In genomic region chr10:75357500-75357899, GRCh38 we compare ENCODE assay signal across 15 cellular contexts. TPM values are rescaled to one million over a fixed set of nuclear protein-coding genes. Genes with fewer than 3 reads are reported as not detected.
A peak's percentile ranks its signal among the peaks of the same experiment; 100 is the strongest.
DNase-seq lines count a peak whose midpoint lies in the region; FAIRE-seq and TF ChIP-seq lines count a peak whose summit lies in the region.
"Had no signal": no experiment of that assay in that cellular context is flagged by ENCODE, and none has a peak within 500 bp of the region (broad histone marks: within the 10 kb centered on the region; RNA-seq: fewer than 3 reads in every experiment).

No MANE protein-coding gene starts in this region.

- CTCF ChIA-PET in RWPE1 (lab: Yijun Ruan, JAX): interaction anchor here (0.7 to 1.0 kb wide), 3 partner anchors 63 to 679 kb away, joined by 3 to 5 read pairs (median 5); no protein-coding TSS in a partner anchor

- H3K27ac ChIP-seq in RWPE1 (peak overlapping the region; percentile 96), keratinocyte (ENCODE audit: control insufficient read depth, insufficient read depth, low read length) (no peak overlapping the region), small intestine (ENCODE audit: low read depth in 1 of 2, low read length in 1 of 2) (peak overlapping the region; percentile 17 to 85)
- H3K27ac ChIP-seq: C4-2B had no signal

- TF ChIP-seq CTCF in RWPE1 (conservative IDR thresholded peaks at IDR 0.05; ENCODE audit: low read depth): no peak
- no peak for TF ChIP-seq CTCF in keratinocyte (optimal IDR thresholded peaks at IDR 0.05 in 1 of 3, IDR thresholded peaks at IDR 0.05 in 1 of 3, conservative IDR thresholded peaks at IDR 0.05 in 1 of 3; ENCODE audit: extremely low read depth in 1 of 3, insufficient read depth in 2 of 3, low read length in 3 of 3)

- dilution Hi-C loops in keratinocyte (cut with MboI; ENCODE audit: extremely low pct_ligation_motif_present, low sequenced_read_pairs): no loop called here

- FAIRE-seq in keratinocyte (lab: Jason Lieb, UNC) (peak; percentile 34), small intestine (lab: Jason Lieb, UNC) (no peak)
- FAIRE-seq: A549, H1 had no signal

- H3K27me3 ChIP-seq in keratinocyte (ENCODE audit: control insufficient read depth, extremely low read depth, insufficient read depth, low read length): no peaks in the 10 kb centered on the region
- no peaks in the 10 kb centered on the region for H3K27me3 ChIP-seq in small intestine (ENCODE audit: control insufficient read depth in 2 of 2, insufficient read depth in 2 of 2, low read length in 2 of 2)

- H4K20me1 ChIP-seq in keratinocyte (ENCODE audit: control insufficient read depth, extremely low read depth, insufficient read depth, low read length): no peaks in the 10 kb centered on the region

- DNase-seq in RWPE1 (ENCODE audit: low spot score) (no peak), keratinocyte (ENCODE audit: low read depth, low spot score) (no peak), small intestine (no peak), NCI-H2171 (lab: John Stamatoyannopoulos, UW) (no peak), HuH-7 (ENCODE audit: low spot score) (no peak)
- DNase-seq in effector CD8-positive, alpha-beta T cell (lab: John Stamatoyannopoulos, UW): no peak
- DNase-seq: AML-193; CD4-positive, alpha-beta T cell; DMS79 treated with DMSO at 0.1 percent for 48 hours; GF-D8; H9; KBM-7 had no signal

- H3K9me1 ChIP-seq in keratinocyte (ENCODE audit: control insufficient read depth, extremely low read depth, insufficient read depth, low read length): no peaks in the 10 kb centered on the region

- H3K4me3 ChIP-seq in keratinocyte (ENCODE audit: control insufficient read depth in 2 of 3, extremely low read depth in 1 of 3, insufficient read depth in 2 of 3, low read depth in 1 of 3, low read length in 3 of 3): no peak overlapping the region
- no peak overlapping the region for H3K4me3 ChIP-seq in small intestine (ENCODE audit: low read depth in 1 of 2, low read length in 2 of 2)
- H3K4me3 ChIP-seq: A549 had no signal

- no peak overlapping the region for H2AFZ ChIP-seq in keratinocyte (ENCODE audit: control insufficient read depth, low read length)

- H3K36me3 ChIP-seq in keratinocyte (ENCODE audit: control insufficient read depth in 2 of 2, extremely low read depth in 1 of 2, insufficient read depth in 2 of 2, low read length in 2 of 2) (no peaks in the 10 kb centered on the region), small intestine (ENCODE audit: control insufficient read depth in 2 of 2, insufficient read depth in 2 of 2, low read length in 2 of 2) (no peaks in the 10 kb centered on the region)

- WGBS in small intestine, 3 donors: 68 to 83% (median 79%) methylated on average over 4 of the region's 4 CpGs

- H3K79me2 ChIP-seq in keratinocyte (ENCODE audit: control insufficient read depth, insufficient read depth, low read length): no peaks in the 10 kb centered on the region

- H3K4me1 ChIP-seq in keratinocyte (ENCODE audit: control insufficient read depth, extremely low read depth, insufficient read depth, low read length) (peaks cover 22% of the 10 kb centered on the region), small intestine (ENCODE audit: control insufficient read depth in 2 of 2, insufficient read depth in 1 of 2, low read depth in 1 of 2, low read length in 1 of 2) (peaks cover 4 to 12% of the 10 kb centered on the region in 2 donors)

- H3K9ac ChIP-seq in keratinocyte (ENCODE audit: control insufficient read depth, extremely low read depth, insufficient read depth, low read length): no peak overlapping the region

- H3K4me2 ChIP-seq in keratinocyte (ENCODE audit: control insufficient read depth, extremely low read depth, insufficient read depth, low read depth, low read length): no peak overlapping the region
- H3K4me2 ChIP-seq: A549 had no signal

- POLR2A ChIA-PET in RWPE1 (lab: Yijun Ruan, JAX; ENCODE audit: low non-redundant PET): no interaction called here

- peaks cover 2% of the 10 kb centered on the region for H3K9me3 ChIP-seq in keratinocyte (ENCODE audit: control insufficient read depth, low read depth, low read length)
- H3K9me3 ChIP-seq in small intestine (ENCODE audit: control insufficient read depth, low read depth): no peaks in the 10 kb centered on the region

RNA-seq across cellular contexts. Expression of gene ZNF503, which starts 44.1 kb away (rescaled TPM):
- 1.5 to 3.1 TPM (median 2.8 TPM) in 3 replicates for polyA plus RNA-seq in keratinocyte
- polyA plus RNA-seq in keratinocyte (2011; ENCODE audit: low read depth): 5.3 TPM
- polyA plus RNA-seq in keratinocyte (2011; cell fraction: cytosol; rRNA removed): 1.6 and 3.4 TPM in 2 replicates
- 7.3 and 10.0 TPM in 2 replicates for polyA plus RNA-seq in keratinocyte (2011; cell fraction: nucleus; rRNA removed)
- polyA plus RNA-seq in keratinocyte (2012; ENCODE audit: low replicate concordance): 8.2 and 11.6 TPM in 2 replicates
- polyA minus RNA-seq in keratinocyte: 0.32 to 1.7 TPM (median 1.3 TPM) in 3 replicates
- polyA minus RNA-seq in keratinocyte (2011; cell fraction: cytosol; rRNA and poly(A)+ RNA removed): 18.0 TPM
- polyA minus RNA-seq in keratinocyte (2011; cell fraction: nucleus; rRNA and poly(A)+ RNA removed): 13.2 and 16.4 TPM in 2 replicates
- 10 to 100 TPM in 1 of 3 donors, 1 to 10 TPM in 2; 2.0 to 17.2 (median 5.9) TPM for polyA plus RNA-seq in small intestine
